Comparison of ENCODE assay signal across 8 cellular contexts in the genomic region with DNA sequence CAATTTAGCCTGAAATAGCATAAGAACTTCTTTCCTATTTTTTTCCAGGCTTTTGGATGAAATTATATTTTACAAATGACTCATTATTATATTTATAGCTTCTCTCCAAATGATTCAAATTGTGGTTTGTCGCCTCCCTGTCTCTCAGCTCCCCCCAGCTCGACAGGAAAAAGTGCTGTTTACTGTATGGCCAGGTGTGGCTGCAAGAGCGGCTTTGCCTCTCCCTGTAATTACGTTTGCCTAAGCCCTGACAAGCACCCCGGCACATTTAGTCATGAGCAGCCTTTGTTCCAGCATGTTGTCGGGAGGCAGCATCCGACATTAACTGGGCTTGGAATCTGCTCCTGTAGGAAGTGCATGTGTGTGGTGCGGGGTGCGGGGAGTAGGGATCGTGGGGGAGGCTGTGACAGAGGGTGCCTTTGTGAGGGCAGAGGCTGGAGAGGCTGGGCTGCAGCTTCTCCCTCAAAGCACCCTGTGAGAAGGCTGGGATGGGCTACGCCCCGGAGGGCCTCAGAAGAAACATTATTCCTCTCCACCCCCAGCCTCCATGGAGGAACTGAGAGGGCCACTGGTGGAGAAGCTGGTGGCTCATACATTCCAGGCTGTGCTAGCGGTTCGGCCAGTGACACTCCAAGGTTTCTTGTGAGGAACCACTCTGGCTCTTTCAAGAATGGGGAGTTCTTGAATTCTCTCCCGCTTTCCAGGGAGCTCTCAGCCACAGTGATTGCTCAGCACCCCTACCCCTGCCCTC. TPM values are rescaled to one million over a fixed set of nuclear protein-coding genes. Genes with fewer than 3 reads are reported as not detected.
A peak's percentile ranks its signal among the peaks of the same experiment; 100 is the strongest.
DNase-seq lines count a peak whose midpoint lies in the region; ATAC-seq and TF ChIP-seq lines count a peak whose summit lies in the region.

No MANE protein-coding gene starts in this region.

- TF ChIP-seq EP300 in ovary (IDR thresholded peaks at IDR 0.05), result no peak

- 19 to 30% (median 19%) methylated on average over 15 of the region's 15 CpGs for WGBS in ovary, 3 donors

- TF ChIP-seq POLR2A in ovary (IDR thresholded peaks at IDR 0.05), result no peak

- H3K27ac ChIP-seq in WERI-Rb-1, result peak overlapping the region; percentile 72
- H3K27ac ChIP-seq in ovary, result peak overlapping the region; percentile 86 to 100

- intact Hi-C loops in ovary (cut with DNase I), result loop anchor here in 1 of 4 donors (2.0 kb wide), 1 partner anchor 24 kb away; no protein-coding TSS in a partner anchor

- no peak for ATAC-seq in GM18858 (IDR thresholded peaks at IDR 0.05; ENCODE audit: unreplicated experiment)
- no peak for ATAC-seq in HG02938 (IDR thresholded peaks at IDR 0.05; ENCODE audit: unreplicated experiment)

- H3K4me1 ChIP-seq in ovary (ENCODE audit: insufficient read depth), result peaks cover 44% of the 10 kb centered on the region

- H3K9me3 ChIP-seq in WERI-Rb-1 (ENCODE audit: severe bottlenecking) (peaks cover 3% of the 10 kb centered on the region), ovary (no peaks in the 10 kb centered on the region)

- DNase-seq in DMS153 treated with DMSO at 0.1 percent for 48 hours (lab: John Stamatoyannopoulos, UW; ENCODE audit: unreplicated experiment), result peak; percentile 93
- peak; percentile 92 for DNase-seq in NCI-H146 (lab: John Stamatoyannopoulos, UW)
- DNase-seq in WERI-Rb-1, result peak; percentile 77
- DNase-seq in fibroblast of pulmonary artery (ENCODE audit: low read depth), result peak; percentile 55
- DNase-seq in ovary, result peak; percentile 41 to 67 (median 58)
- no peak for DNase-seq in UCSD-AML1 (lab: John Stamatoyannopoulos, UW; ENCODE audit: unreplicated experiment)

- H3K4me3 ChIP-seq in WERI-Rb-1 (ENCODE audit: low read depth, low read length) (peak overlapping the region; percentile 23; the same call in 1 of the 2 replicates), fibroblast of pulmonary artery (replicated peaks; ENCODE audit: low read depth, low read length) (peak overlapping the region; percentile 18), ovary (no peak overlapping the region)

- H3K36me3 ChIP-seq in WERI-Rb-1 (no peaks in the 10 kb centered on the region), ovary (no peaks in the 10 kb centered on the region)

- H3K27me3 ChIP-seq in WERI-Rb-1 (ENCODE audit: insufficient read depth, low read depth, severe bottlenecking), result no peaks in the 10 kb centered on the region
- H3K27me3 ChIP-seq in ovary, result no peaks in the 10 kb centered on the region

- TF ChIP-seq CTCF in WERI-Rb-1 (IDR thresholded peaks at IDR 0.05; ENCODE audit: low read depth, low read length) (no peak), fibroblast of pulmonary artery (IDR thresholded peaks at IDR 0.05; ENCODE audit: low read length, missing control alignments) (no peak), ovary (IDR thresholded peaks at IDR 0.05) (no peak)

RNA-seq across cellular contexts. Expression of gene CTDSP2, which starts 42.1 kb away (rescaled TPM):
- total RNA-seq in ovary, result 100 to 1,000 TPM in 6 of 7 donors, 10 to 100 TPM in 1; 73.1 to 212 (median 189) TPM
- 100 to 1,000 TPM in 1 of 2 donors, 10 to 100 TPM in 1; 94.8 to 165 TPM for polyA plus RNA-seq in ovary

RNA-seq across cellular contexts. Expression of gene ATP23, which starts 52.8 kb away (rescaled TPM):
- 1 to 10 TPM; 2.7 to 5.5 (median 5.1) TPM for total RNA-seq in ovary
- 1 to 10 TPM; 3.6 to 4.0 TPM for polyA plus RNA-seq in ovary
